Comparison of ENCODE assay signal across 11 cellular contexts in genomic region chr14:49960453-49960852, GRCh38.
DNase-seq lines count a peak whose midpoint lies in the region; ATAC-seq, FAIRE-seq and TF ChIP-seq lines count a peak whose summit lies in the region.
"Had no signal": no experiment of that assay in that cellular context is flagged by ENCODE, and none has a peak within 500 bp of the region (broad histone marks: within the 10 kb centered on the region; RNA-seq: fewer than 3 reads in every experiment).

No MANE protein-coding gene starts in this region.

- no peak for FAIRE-seq in urothelium cell line (lab: Jason Lieb, UNC)
- FAIRE-seq: endometrium had no signal

- peak; percentile 51 for DNase-seq in NCI-H2196 (lab: John Stamatoyannopoulos, UW; ENCODE audit: unreplicated experiment)
- no peak for DNase-seq in NCI-H2196 treated with DMSO at 0.1 percent for 48 hours (lab: John Stamatoyannopoulos, UW; ENCODE audit: unreplicated experiment)
- peak; percentile 84 for DNase-seq in renal cortical epithelial cell (ENCODE audit: low read depth)
- DNase-seq in urothelium cell line (ENCODE audit: low spot score) = no peak
- DNase-seq: amniotic stem cell, sigmoid colon had no signal

- peak; percentile 3 for ATAC-seq in HG03280 (IDR thresholded peaks at IDR 0.05; ENCODE audit: unreplicated experiment)
- no peak for ATAC-seq in HG03025 (IDR thresholded peaks at IDR 0.05; ENCODE audit: low FRiP score, unreplicated experiment)
- no peak for ATAC-seq in HG03469 (IDR thresholded peaks at IDR 0.05; ENCODE audit: unreplicated experiment)

- H3K27ac ChIP-seq in VCaP = peak overlapping the region; percentile 99
- H3K27ac ChIP-seq: sigmoid colon had no signal

- no peak for TF ChIP-seq CTCF in VCaP (conservative IDR thresholded peaks at IDR 0.05)

Comparison
In these comparisons a context has a peak if more than half of its experiments do, and no peak if none do; other contexts are left out.
1. DNase-seq: peak in NCI-H2196 (single experiment) and renal cortical epithelial cell (single experiment); none in NCI-H2196 treated with DMSO at 0.1 percent for 48 hours (single experiment) and urothelium cell line (single experiment).